ENCODE assay signal across 33 cellular contexts in the genomic region with DNA sequence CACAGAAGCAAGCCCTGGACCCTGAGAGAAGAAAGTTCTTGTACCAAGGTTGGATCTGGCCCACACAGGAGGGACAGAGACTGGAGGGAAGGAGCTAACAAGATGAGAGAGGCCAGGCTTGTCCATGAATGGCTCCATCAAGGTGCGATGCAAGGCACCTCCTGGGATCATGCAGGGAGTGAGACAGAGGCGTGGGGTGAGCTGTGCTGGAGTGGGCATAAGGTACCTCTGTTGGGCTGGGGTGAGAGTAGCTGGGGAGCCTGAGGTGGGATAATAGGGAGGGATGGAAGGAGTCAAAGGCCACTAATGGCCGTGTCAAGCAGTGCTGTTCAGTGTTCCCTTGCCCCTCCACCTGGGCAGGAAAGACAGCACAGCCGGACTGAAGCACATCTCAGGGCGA. TPM values are rescaled to one million over a fixed set of nuclear protein-coding genes. Genes with fewer than 3 reads are reported as not detected.
"Had no signal": no experiment of that assay in that cellular context is flagged by ENCODE, and none has a peak within 500 bp of the region (broad histone marks: within the 10 kb centered on the region; RNA-seq: fewer than 3 reads in every experiment).

No MANE protein-coding gene starts in this region.

- H3K4me1 Mint-ChIP-seq: activated CD4-positive, alpha-beta T cell treated with anti-CD3 and anti-CD28 coated beads, Interleukin-2, amount 10 ng/mL, durations not matched to agents 24 days and 14 days; activated naive CD8-positive, alpha-beta T cell treated with anti-CD3 and anti-CD28 coated beads for 36 hours; activated T-helper 17 cell treated with anti-CD3 and anti-CD28 coated beads, Interleukin-2, amount 50 U/mL, for 72 hours; central memory CD8-positive, alpha-beta T cell had no signal

- DNase-seq: activated CD4-positive, alpha-beta T cell treated with anti-CD3 and anti-CD28 coated beads, Interleukin-2, amount 10 ng/mL, durations not matched to agents 24 days and 14 days; activated CD4-positive, alpha-beta T cell treated with anti-CD3 and anti-CD28 coated beads, Interleukin-2, amount 50 U/mL, for 4 hours; activated CD8-positive, alpha-beta T cell treated with anti-CD3 and anti-CD28 coated beads for 36 hours; activated effector memory CD4-positive, alpha-beta T cell treated with anti-CD3 and anti-CD28 coated beads, Interleukin-2, amount 50 U/mL, for 16 hours; activated naive CD4-positive, alpha-beta T cell; activated naive CD4-positive, alpha-beta T cell treated with anti-CD3 and anti-CD28 coated beads, Interleukin-2, amount 50 U/mL, for 16 hours; activated naive CD8-positive, alpha-beta T cell treated with anti-CD3 and anti-CD28 coated beads for 36 hours; activated T-cell treated with anti-CD3 and anti-CD28 coated beads, Interleukin-2, amount 50 U/mL, for 1 hour; activated T-cell treated with anti-CD3 and anti-CD28 coated beads, Interleukin-2, amount 50 U/mL, for 72 hours; amniotic stem cell; aorta; brain microvascular endothelial cell; NCI-H1092 treated with DMSO at 0.1 percent for 48 hours; NCI-H1417; NCI-H1694; NCI-H1930; NCI-H2081 treated with DMSO at 0.1 percent for 48 hours; NCI-H226; NCI-H446 treated with DMSO at 0.1 percent for 48 hours; NCI-H524; NCI-H69; Peyer's patch; RPMI8226; SHP77 treated with DMSO at 0.1 percent for 48 hours; SK-N-SH had no signal

- H3K4me2 ChIP-seq: SK-N-SH had no signal

- FAIRE-seq: K562, TTC549 had no signal

- H3K27ac Mint-ChIP-seq: activated CD4-positive, alpha-beta T cell treated with anti-CD3 and anti-CD28 coated beads, Interleukin-2, amount 10 ng/mL, durations not matched to agents 24 days and 14 days; activated CD8-positive, alpha-beta T cell treated with anti-CD3 and anti-CD28 coated beads for 36 hours; activated naive CD8-positive, alpha-beta T cell treated with anti-CD3 and anti-CD28 coated beads for 36 hours; activated T-cell treated with anti-CD3 and anti-CD28 coated beads, Interleukin-2, amount 50 U/mL, for 72 hours; activated T-helper 17 cell treated with anti-CD3 and anti-CD28 coated beads, Interleukin-2, amount 50 U/mL, for 72 hours; T-helper 1 cell treated with Interleukin-12 subunit alpha and Interleukin-12 subunit beta and Interleukin-4 antibody, amounts not matched to agents 30 μg/mL and 1 μg/mL, for 36 hours; T-helper 2 cell treated with Interferon-gamma antibody and Interleukin-4, amounts not matched to agents 5 μg/mL and 100 μg/mL, for 36 hours had no signal

- ATAC-seq: activated CD8-positive, alpha-beta T cell treated with anti-CD3 and anti-CD28 coated beads for 36 hours; activated T-cell treated with anti-CD3 and anti-CD28 coated beads, Interleukin-2, amount 50 U/mL, for 72 hours; activated T-helper 17 cell treated with anti-CD3 and anti-CD28 coated beads, Interleukin-2, amount 50 U/mL, for 72 hours; K562 had no signal

- H3K9me3 Mint-ChIP-seq: activated CD8-positive, alpha-beta T cell treated with anti-CD3 and anti-CD28 coated beads for 36 hours; activated naive CD8-positive, alpha-beta T cell treated with anti-CD3 and anti-CD28 coated beads for 36 hours; activated T-helper 17 cell treated with anti-CD3 and anti-CD28 coated beads, Interleukin-2, amount 50 U/mL, for 72 hours; central memory CD8-positive, alpha-beta T cell; T-helper 1 cell treated with Interleukin-12 subunit alpha and Interleukin-12 subunit beta and Interleukin-4 antibody, amounts not matched to agents 30 μg/mL and 1 μg/mL, for 36 hours had no signal

- H3K4me1 ChIP-seq: Peyer's patch, SJSA1 had no signal

- H3K9me3 ChIP-seq: Peyer's patch, SJSA1, SK-N-SH had no signal

- H3K4me3 ChIP-seq: K562, Peyer's patch, SJSA1 had no signal

- H3K36me3 ChIP-seq: brain microvascular endothelial cell, Peyer's patch, SJSA1 had no signal

- H3K27me3 ChIP-seq: brain microvascular endothelial cell, Peyer's patch, SJSA1 had no signal

- H3K36me3 Mint-ChIP-seq: activated naive CD8-positive, alpha-beta T cell treated with anti-CD3 and anti-CD28 coated beads for 36 hours had no signal

- H3K9ac ChIP-seq: SK-N-SH had no signal

- H3K4me3 Mint-ChIP-seq: activated CD4-positive, alpha-beta T cell treated with anti-CD3 and anti-CD28 coated beads, Interleukin-2, amount 10 ng/mL, durations not matched to agents 24 days and 14 days; activated CD8-positive, alpha-beta T cell treated with anti-CD3 and anti-CD28 coated beads for 36 hours; activated naive CD8-positive, alpha-beta T cell treated with anti-CD3 and anti-CD28 coated beads for 36 hours; activated T-cell treated with anti-CD3 and anti-CD28 coated beads, Interleukin-2, amount 50 U/mL, for 72 hours; activated T-helper 17 cell treated with anti-CD3 and anti-CD28 coated beads, Interleukin-2, amount 50 U/mL, for 72 hours; central memory CD8-positive, alpha-beta T cell; T-helper 1 cell treated with Interleukin-12 subunit alpha and Interleukin-12 subunit beta and Interleukin-4 antibody, amounts not matched to agents 30 μg/mL and 1 μg/mL, for 36 hours; T-helper 2 cell treated with Interferon-gamma antibody and Interleukin-4, amounts not matched to agents 5 μg/mL and 100 μg/mL, for 36 hours had no signal

- H3K27me3 Mint-ChIP-seq: activated CD8-positive, alpha-beta T cell treated with anti-CD3 and anti-CD28 coated beads for 36 hours; activated naive CD8-positive, alpha-beta T cell treated with anti-CD3 and anti-CD28 coated beads for 36 hours had no signal

- H3K27ac ChIP-seq: brain microvascular endothelial cell, Peyer's patch, SJSA1 had no signal

RNA-seq across cellular contexts. Expression of gene TMEM72, which starts 9.9 kb away (rescaled TPM):
- total RNA-seq: activated CD4-positive, alpha-beta T cell treated with anti-CD3 and anti-CD28 coated beads, Interleukin-2, amount 10 ng/mL, durations not matched to agents 24 days and 14 days; activated CD8-positive, alpha-beta T cell treated with anti-CD3 and anti-CD28 coated beads for 36 hours; activated naive CD8-positive, alpha-beta T cell treated with anti-CD3 and anti-CD28 coated beads for 36 hours; activated T-cell treated with anti-CD3 and anti-CD28 coated beads, Interleukin-2, amount 50 U/mL, for 72 hours; activated T-helper 17 cell treated with anti-CD3 and anti-CD28 coated beads, Interleukin-2, amount 50 U/mL, for 72 hours; aorta; K562; M059J; SJSA1 had no signal
- polyA plus RNA-seq: aorta, K562, SK-N-SH had no signal
